Comparison of ENCODE assay signal across 9 cellular contexts in genomic region chr2:144240656-144241339, GRCh38.
A peak's percentile ranks its signal among the peaks of the same experiment; 100 is the strongest.
DNase-seq lines count a peak whose midpoint lies in the region; ATAC-seq and TF ChIP-seq lines count a peak whose summit lies in the region.
"Had no signal": no experiment of that assay in that cellular context is flagged by ENCODE, and none has a peak within 500 bp of the region (broad histone marks: within the 10 kb centered on the region; RNA-seq: fewer than 3 reads in every experiment).

No MANE protein-coding gene starts in this region.

- H4K20me1 ChIP-seq in BLaER1 treated with 17β-estradiol and CSF1 and Interleukin-3, amounts not matched to agents 10 nM and 100 nM: no peaks in the 10 kb centered on the region

- TF ChIP-seq EP300 in sigmoid colon (IDR thresholded peaks at IDR 0.05): no peak

- H3K27ac ChIP-seq in BLaER1 treated with 17β-estradiol and CSF1 and Interleukin-3, amounts not matched to agents 10 nM and 100 nM: peak overlapping the region in 1 of 11 experiments; percentile 23; a peak in 1 of 22 replicates
- H3K27ac ChIP-seq in endodermal cell (ENCODE audit: low read depth, low read length): no peak overlapping the region
- H3K27ac ChIP-seq in sigmoid colon: no peak overlapping the region
- H3K27ac ChIP-seq: suprapubic skin had no signal

- ATAC-seq in HG03025 (IDR thresholded peaks at IDR 0.05; ENCODE audit: low FRiP score, unreplicated experiment) (peak; percentile 86), sciatic nerve (no peak)

- TF ChIP-seq POLR2A in GM19193 (IDR thresholded peaks at IDR 0.05; ENCODE audit: extremely low read depth, insufficient read depth, insufficient read length) (peak; percentile 36), sigmoid colon (IDR thresholded peaks at IDR 0.05) (no peak)

- peak overlapping the region; percentile 78 for H3K27ac Mint-ChIP-seq in T-helper 2 cell treated with Interferon-gamma antibody and Interleukin-4, amounts not matched to agents 5 μg/mL and 100 μg/mL, for 36 hours
- H3K27ac Mint-ChIP-seq in endodermal cell: no peak overlapping the region

- peak overlapping the region in 1 of 11 experiments; percentile 9; a peak in 1 of 22 replicates for H3K9ac ChIP-seq in BLaER1 treated with 17β-estradiol and CSF1 and Interleukin-3, amounts not matched to agents 10 nM and 100 nM
- H3K9ac ChIP-seq in endodermal cell (ENCODE audit: extremely low read depth, low read length, poor library complexity, severe bottlenecking): no peak overlapping the region

- H3K9me3 ChIP-seq in BLaER1 treated with 17β-estradiol and CSF1 and Interleukin-3, amounts not matched to agents 10 nM and 100 nM (replicated peaks in 1 of 11): peaks cover 0 to 5% (median 0%) of the 10 kb centered on the region in 11 experiments; a peak in 1 of 22 replicates
- H3K9me3 ChIP-seq in endodermal cell (ENCODE audit: control insufficient read depth, low read length) (no peaks in the 10 kb centered on the region), sigmoid colon (no peaks in the 10 kb centered on the region)
- H3K9me3 ChIP-seq: suprapubic skin had no signal

- peak overlapping the region; percentile 28 to 68 (median 48) for H3K4me2 ChIP-seq in BLaER1 treated with 17β-estradiol and CSF1 and Interleukin-3, amounts not matched to agents 10 nM and 100 nM

- no peaks in the 10 kb centered on the region for H3K27me3 ChIP-seq in BLaER1 treated with 17β-estradiol and CSF1 and Interleukin-3, amounts not matched to agents 10 nM and 100 nM
- H3K27me3 ChIP-seq in endodermal cell (ENCODE audit: control insufficient read depth, insufficient read depth, low read length, poor library complexity, severe bottlenecking): no peaks in the 10 kb centered on the region
- no peaks in the 10 kb centered on the region for H3K27me3 ChIP-seq in sigmoid colon
- H3K27me3 ChIP-seq: suprapubic skin had no signal

- 49 to 50% methylated on average over 2 to 3 of the region's 3 CpGs for WGBS in endodermal cell (ENCODE audit: insufficient coverage in 1 of 2, insufficient read length in 1 of 2), 2 experiments
- WGBS in sigmoid colon, 2 donors: 43 to 45% methylated on average over 3 of the region's 3 CpGs

- no peak overlapping the region for H3K4me3 ChIP-seq in BLaER1 treated with 17β-estradiol and CSF1 and Interleukin-3, amounts not matched to agents 10 nM and 100 nM
- no peak overlapping the region for H3K4me3 ChIP-seq in endodermal cell (ENCODE audit: low read length)
- no peak overlapping the region for H3K4me3 ChIP-seq in sigmoid colon
- H3K4me3 ChIP-seq: suprapubic skin had no signal

- H3K4me3 Mint-ChIP-seq in T-helper 2 cell treated with Interferon-gamma antibody and Interleukin-4, amounts not matched to agents 5 μg/mL and 100 μg/mL, for 36 hours: peak overlapping the region; percentile 11
- H3K4me3 Mint-ChIP-seq in endodermal cell: no peak overlapping the region

- peaks cover 60% of the 10 kb centered on the region for H3K4me1 Mint-ChIP-seq in T-helper 2 cell treated with Interferon-gamma antibody and Interleukin-4, amounts not matched to agents 5 μg/mL and 100 μg/mL, for 36 hours (ENCODE audit: low read depth)
- H3K4me1 Mint-ChIP-seq in endodermal cell: peaks cover 16% of the 10 kb centered on the region

- H3K27me3 Mint-ChIP-seq in T-helper 2 cell treated with Interferon-gamma antibody and Interleukin-4, amounts not matched to agents 5 μg/mL and 100 μg/mL, for 36 hours (ENCODE audit: low read depth): no peaks in the 10 kb centered on the region
- no peaks in the 10 kb centered on the region for H3K27me3 Mint-ChIP-seq in endodermal cell (ENCODE audit: insufficient read depth)

- H3K9me3 Mint-ChIP-seq in T-helper 2 cell treated with Interferon-gamma antibody and Interleukin-4, amounts not matched to agents 5 μg/mL and 100 μg/mL, for 36 hours: peaks cover 6% of the 10 kb centered on the region
- no peaks in the 10 kb centered on the region for H3K9me3 Mint-ChIP-seq in endodermal cell

- intact Hi-C loops in sigmoid colon (cut with DNase I): no loop called here
- intact Hi-C loops in sciatic nerve (cut with DNase I): no loop called here

- H3K4me1 ChIP-seq in BLaER1 treated with 17β-estradiol and CSF1 and Interleukin-3, amounts not matched to agents 10 nM and 100 nM: peaks cover 15 to 61% (median 25%) of the 10 kb centered on the region in 10 experiments
- no peaks in the 10 kb centered on the region for H3K4me1 ChIP-seq in endodermal cell (ENCODE audit: control insufficient read depth, insufficient read depth, low read length)
- no peaks in the 10 kb centered on the region for H3K4me1 ChIP-seq in sigmoid colon

- H3K36me3 ChIP-seq in BLaER1 treated with 17β-estradiol and CSF1 and Interleukin-3, amounts not matched to agents 10 nM and 100 nM: no peaks in the 10 kb centered on the region
- H3K36me3 ChIP-seq in endodermal cell (ENCODE audit: control insufficient read depth, insufficient read depth, low read length) (no peaks in the 10 kb centered on the region), sigmoid colon (no peaks in the 10 kb centered on the region)
- H3K36me3 ChIP-seq: suprapubic skin had no signal

- TF ChIP-seq CTCF in endodermal cell (conservative IDR thresholded peaks at IDR 0.05): no peak
- TF ChIP-seq CTCF in sigmoid colon (IDR thresholded peaks at IDR 0.05): no peak

- H3K36me3 Mint-ChIP-seq in T-helper 2 cell treated with Interferon-gamma antibody and Interleukin-4, amounts not matched to agents 5 μg/mL and 100 μg/mL, for 36 hours (ENCODE audit: low read depth): peaks cover 10% of the 10 kb centered on the region
- H3K36me3 Mint-ChIP-seq in endodermal cell (ENCODE audit: low read depth): no peaks in the 10 kb centered on the region

- no peak for DNase-seq in T-helper 2 cell treated with Interferon-gamma antibody and Interleukin-4, amounts not matched to agents 5 μg/mL and 100 μg/mL, for 36 hours (ENCODE audit: low spot score)
- DNase-seq in endodermal cell: no peak
- no peak for DNase-seq in NCI-H2107 (lab: John Stamatoyannopoulos, UW)
- no peak for DNase-seq in sigmoid colon
- no peak for DNase-seq in sciatic nerve (ENCODE audit: low spot score)
